Comparison of ENCODE assay signal across 24 cellular contexts in the genomic region with DNA sequence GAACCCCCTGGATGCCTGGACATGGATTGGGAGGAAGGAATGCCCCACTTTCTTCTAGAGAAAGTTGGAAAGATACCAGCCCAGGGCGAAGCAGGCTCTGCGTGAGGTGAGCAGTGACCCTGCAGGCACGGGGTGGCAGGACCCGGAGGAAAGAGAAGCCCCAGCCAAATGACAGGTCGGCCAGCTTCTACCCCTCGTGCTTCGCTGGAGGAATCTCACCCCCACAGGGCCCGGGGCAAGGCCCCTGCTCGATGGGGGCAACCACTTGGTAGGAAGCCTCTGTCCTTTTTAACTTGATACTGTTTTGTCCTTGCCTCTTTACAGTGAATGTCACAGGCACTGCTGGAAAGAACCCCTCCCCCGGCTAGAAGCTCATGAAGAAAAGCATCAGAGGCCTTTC.
"Had no signal": no experiment of that assay in that cellular context is flagged by ENCODE, and none has a peak within 500 bp of the region (broad histone marks: within the 10 kb centered on the region; RNA-seq: fewer than 3 reads in every experiment).

No MANE protein-coding gene starts in this region.

- H3K9me3 Mint-ChIP-seq: activated T-cell treated with anti-CD3 and anti-CD28 coated beads, Interleukin-2, amount 50 U/mL, for 4 hours; naive thymus-derived CD4-positive, alpha-beta T cell had no signal

- DNase-seq: activated CD4-positive, alpha-beta T cell treated with anti-CD3 and anti-CD28 coated beads, Interleukin-2, amount 50 U/mL, for 48 hours; activated CD4-positive, CD25-positive, alpha-beta regulatory T cell treated with anti-CD3 and anti-CD28 coated beads, Interleukin-2, amount 50 U/mL, for 72 hours; activated effector memory CD4-positive, alpha-beta T cell treated with anti-CD3 and anti-CD28 coated beads, Interleukin-2, amount 50 U/mL, for 16 hours; activated T-cell treated with anti-CD3 and anti-CD28 coated beads, Interleukin-2, amount 50 U/mL, for 4 hours; brain microvascular endothelial cell; cerebellar nuclear complex; gastrocnemius medialis; heart right ventricle; islet precursor cell; mammary epithelial cell; naive thymus-derived CD4-positive, alpha-beta T cell; nucleus accumbens; small intestine; stimulated activated CD4-positive, alpha-beta T cell treated with anti-CD3 and anti-CD28 coated beads, Interleukin-4, amount 100 ng/mL, for 4 hours; stimulated activated CD8-positive, alpha-beta memory T cell treated with anti-CD3 and anti-CD28 coated beads, Interleukin-4, amount 100 ng/mL, for 48 hours; stomach; T-helper 9 cell had no signal

- H3K4me3 Mint-ChIP-seq: activated naive CD8-positive, alpha-beta T cell; activated T-cell treated with anti-CD3 and anti-CD28 coated beads, Interleukin-2, amount 50 U/mL, for 4 hours had no signal

- H3K9me3 ChIP-seq: gastrocnemius medialis, heart right ventricle, right atrium auricular region, stomach, thoracic aorta had no signal

- ATAC-seq: activated T-cell treated with anti-CD3 and anti-CD28 coated beads, Interleukin-2, amount 50 U/mL, for 4 hours; gastrocnemius medialis; left lobe of liver; naive thymus-derived CD4-positive, alpha-beta T cell had no signal

- H3K27me3 Mint-ChIP-seq: activated naive CD8-positive, alpha-beta T cell; naive thymus-derived CD4-positive, alpha-beta T cell; progenitor cell of endocrine pancreas had no signal

- H3K4me1 ChIP-seq: right atrium auricular region had no signal

- H3K36me3 ChIP-seq: brain microvascular endothelial cell, gastrocnemius medialis, right atrium auricular region, stomach, thoracic aorta had no signal

- H3K27me3 ChIP-seq: brain microvascular endothelial cell, gastrocnemius medialis, heart right ventricle, right atrium auricular region, stomach had no signal

- H3K4me3 ChIP-seq: gastrocnemius medialis, heart right ventricle, right atrium auricular region, SK-N-MC, stomach, thoracic aorta had no signal

- H3K27ac ChIP-seq: brain microvascular endothelial cell, epithelial cell of prostate, gastrocnemius medialis, heart right ventricle, right atrium auricular region, SK-N-MC, stomach, thoracic aorta had no signal

- H3K27ac Mint-ChIP-seq: activated naive CD8-positive, alpha-beta T cell; progenitor cell of endocrine pancreas had no signal
